In the genomic region with DNA sequence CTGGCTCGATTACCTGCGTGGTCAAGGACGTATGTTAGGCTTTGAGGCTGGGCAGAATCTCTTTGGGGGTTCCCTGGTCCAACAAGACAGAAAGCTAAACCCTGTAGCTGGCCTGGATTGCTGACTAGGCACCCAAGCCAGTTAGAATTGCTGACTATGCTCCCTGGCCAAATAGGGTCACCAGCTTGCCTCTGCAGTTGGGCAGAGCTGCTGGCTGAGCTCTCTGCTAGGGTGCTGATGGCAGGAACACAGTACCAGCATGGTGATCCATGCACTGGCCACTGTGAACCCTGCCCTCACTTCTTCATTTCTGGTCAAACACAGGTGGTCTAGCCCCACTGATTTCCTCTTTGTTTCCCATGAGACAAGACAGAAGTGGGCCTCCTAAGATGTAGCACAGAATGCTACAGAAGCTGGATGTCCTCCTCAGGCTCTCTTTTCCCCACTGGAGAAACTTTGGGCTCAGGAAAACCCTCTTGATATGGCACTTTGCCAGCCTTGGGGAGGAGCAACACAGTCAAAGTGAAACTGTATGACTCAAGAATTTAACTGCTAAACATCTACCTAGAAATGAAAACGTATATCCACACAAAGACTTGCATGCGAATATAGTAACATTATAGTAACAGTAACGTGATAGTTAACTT, we compare ENCODE assay signal across 9 cellular contexts. TPM values are rescaled to one million over a fixed set of nuclear protein-coding genes. Genes with fewer than 3 reads are reported as not detected.
DNase-seq lines count a peak whose midpoint lies in the region; ATAC-seq and TF ChIP-seq lines count a peak whose summit lies in the region.
"Had no signal": no experiment of that assay in that cellular context is flagged by ENCODE, and none has a peak within 500 bp of the region (broad histone marks: within the 10 kb centered on the region; RNA-seq: fewer than 3 reads in every experiment).

No MANE protein-coding gene starts in this region.

- TF ChIP-seq POLR2A in thyroid gland (IDR thresholded peaks at IDR 0.05) = no peak

- no peak overlapping the region for H3K27ac ChIP-seq in thyroid gland
- H3K27ac ChIP-seq: heart right ventricle had no signal

- H3K36me3 ChIP-seq in thyroid gland = no peaks in the 10 kb centered on the region

- ATAC-seq in HG02588 (IDR thresholded peaks at IDR 0.05; ENCODE audit: unreplicated experiment) = peak; percentile 38

- no peak overlapping the region for H3K4me3 ChIP-seq in thyroid gland (replicated peaks in 1 of 3)
- H3K4me3 ChIP-seq: heart right ventricle had no signal

- H3K27me3 ChIP-seq in thyroid gland = no peaks in the 10 kb centered on the region
- H3K27me3 ChIP-seq: heart right ventricle had no signal

- no peaks in the 10 kb centered on the region for H3K9me3 ChIP-seq in thyroid gland

- 87 to 93% methylated on average over 4 to 6 of the region's 6 CpGs for WGBS in thyroid gland, 2 donors

- TF ChIP-seq CTCF in GM10266 (IDR thresholded peaks at IDR 0.05; ENCODE audit: control insufficient read depth, insufficient read depth, low read depth, missing control alignments) (no peak), thyroid gland (IDR thresholded peaks at IDR 0.05) (no peak)

- DNase-seq in GM10266 (ENCODE audit: extremely low spot score) (peak; percentile 37), kidney tubule cell (ENCODE audit: low spot score) (peak; percentile 40), thyroid gland (no peak), AG08395 (ENCODE audit: low spot score) (no peak), DMS79 (lab: John Stamatoyannopoulos, UW) (no peak)
- DNase-seq in activated CD4-positive, alpha-beta T cell treated with anti-CD3 and anti-CD28 coated beads for 48 hours = peak; percentile 48
- no peak for DNase-seq in effector CD8-positive, alpha-beta T cell (lab: John Stamatoyannopoulos, UW)
- DNase-seq: heart right ventricle had no signal

- intact Hi-C loops in thyroid gland (cut with DNase I) = no loop called here

- H3K4me1 ChIP-seq in thyroid gland = no peaks in the 10 kb centered on the region

RNA-seq across cellular contexts. Expression of gene SP140L, which starts 20.8 kb away (rescaled TPM):
- 10 to 100 TPM in 1 of 4 donors, 1 to 10 TPM in 3; 6.5 to 18.6 (median 8.4) TPM for total RNA-seq in thyroid gland

Comparison
In these comparisons a context has a peak if more than half of its experiments do, and no peak if none do; other contexts are left out.
1. DNase-seq: peak in GM10266 (single experiment), activated CD4-positive, alpha-beta T cell treated with anti-CD3 and anti-CD28 coated beads for 48 hours (single experiment) and kidney tubule cell (single experiment); none in effector CD8-positive, alpha-beta T cell (single experiment), thyroid gland (0 of 2), AG08395 (single experiment) and DMS79 (single experiment).